Comparison of ENCODE assay signal across 9 cellular contexts in the genomic region with DNA sequence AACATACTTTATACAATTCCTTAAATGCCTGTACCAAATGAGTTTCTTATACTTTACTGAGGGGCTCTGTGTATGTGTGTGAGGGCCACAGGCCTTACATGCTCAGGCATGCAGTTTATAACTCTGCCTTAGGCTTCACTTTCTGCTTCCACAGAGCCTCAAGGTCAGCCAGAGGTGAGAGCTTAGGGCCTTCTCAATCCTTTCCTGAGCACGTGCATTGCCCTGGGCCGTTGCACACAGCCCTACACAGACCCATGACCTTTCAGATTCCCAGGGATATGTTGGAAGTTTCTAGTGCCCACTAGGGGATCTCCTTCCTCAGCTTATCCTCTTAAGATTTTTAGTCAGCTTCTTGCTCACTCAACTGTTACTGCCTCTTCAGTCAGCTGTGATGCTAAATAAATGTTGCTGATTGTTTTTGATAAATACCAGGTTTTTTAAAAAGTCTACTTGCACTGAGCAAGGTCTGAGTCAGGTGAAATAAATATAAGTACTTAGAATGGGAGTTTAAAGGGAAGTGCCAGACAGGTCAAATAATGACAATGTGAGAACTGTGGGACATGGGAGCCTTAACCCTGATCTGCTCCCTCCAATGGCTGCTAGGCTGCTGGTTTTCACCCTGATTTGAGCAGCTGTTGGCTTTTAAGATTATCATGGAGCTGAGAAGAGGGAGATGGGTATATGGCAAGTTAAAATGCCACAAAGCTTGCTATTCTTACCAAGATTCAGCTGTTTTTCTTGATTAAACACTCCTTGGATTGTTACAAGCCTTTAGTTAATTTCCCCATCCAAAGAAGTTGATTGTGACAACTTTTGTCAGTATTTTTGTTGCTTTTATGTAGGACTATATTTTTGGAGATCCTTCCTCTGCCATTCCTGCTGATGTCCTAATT.
DNase-seq lines count a peak whose midpoint lies in the region; ATAC-seq and TF ChIP-seq lines count a peak whose summit lies in the region.
"Had no signal": no experiment of that assay in that cellular context is flagged by ENCODE, and none has a peak within 500 bp of the region (broad histone marks: within the 10 kb centered on the region; RNA-seq: fewer than 3 reads in every experiment).

No MANE protein-coding gene starts in this region.

- intact Hi-C loops in dorsolateral prefrontal cortex (cut with DNase I), result no loop called here

- no peak overlapping the region for H3K4me2 ChIP-seq in hepatocyte

- no peaks in the 10 kb centered on the region for H3K27me3 Mint-ChIP-seq in type B pancreatic cell
- H3K27me3 Mint-ChIP-seq: activated CD4-positive, alpha-beta memory T cell treated with anti-CD3 and anti-CD28 coated beads, Interleukin-2, amount 10 ng/mL, durations not matched to agents 7 days and 5 days had no signal

- H3K4me1 Mint-ChIP-seq in type B pancreatic cell (ENCODE audit: unreplicated experiment), result no peaks in the 10 kb centered on the region
- H3K4me1 Mint-ChIP-seq: naive thymus-derived CD4-positive, alpha-beta T cell had no signal

- no peaks in the 10 kb centered on the region for H3K36me3 ChIP-seq in hepatocyte (replicated peaks; ENCODE audit: insufficient read depth, low read depth)

- 6% methylated on average over 2 of the region's 2 CpGs for WGBS in hepatocyte (ENCODE audit: low lambda C conversion rate, missing lambda C conversion rate)

- peak; percentile 48 for ATAC-seq in HG02759 (IDR thresholded peaks at IDR 0.05; ENCODE audit: unreplicated experiment)
- ATAC-seq: naive thymus-derived CD4-positive, alpha-beta T cell had no signal

- no peaks in the 10 kb centered on the region for H3K27me3 ChIP-seq in hepatocyte
- no peaks in the 10 kb centered on the region for H3K27me3 ChIP-seq in dorsolateral prefrontal cortex

- H3K9me2 ChIP-seq in hepatocyte (replicated peaks; ENCODE audit: insufficient read depth), result no peaks in the 10 kb centered on the region

- H2AFZ ChIP-seq in hepatocyte, result no peak overlapping the region

- peaks cover 5% of the 10 kb centered on the region for H3K36me3 Mint-ChIP-seq in type B pancreatic cell
- H3K36me3 Mint-ChIP-seq: naive thymus-derived CD4-positive, alpha-beta T cell had no signal

- no peak overlapping the region for H3K27ac Mint-ChIP-seq in type B pancreatic cell
- H3K27ac Mint-ChIP-seq: activated CD4-positive, alpha-beta memory T cell treated with anti-CD3 and anti-CD28 coated beads, Interleukin-2, amount 10 ng/mL, durations not matched to agents 7 days and 5 days; naive thymus-derived CD4-positive, alpha-beta T cell had no signal

- no peaks in the 10 kb centered on the region for H3K4me1 ChIP-seq in hepatocyte (ENCODE audit: insufficient read depth)

- H3K79me2 ChIP-seq in hepatocyte, result no peaks in the 10 kb centered on the region

- H4K20me1 ChIP-seq in hepatocyte (ENCODE audit: insufficient read depth, poor library complexity, severe bottlenecking), result no peaks in the 10 kb centered on the region

- no peaks in the 10 kb centered on the region for H3K9me3 Mint-ChIP-seq in type B pancreatic cell
- H3K9me3 Mint-ChIP-seq: activated CD4-positive, alpha-beta memory T cell treated with anti-CD3 and anti-CD28 coated beads, Interleukin-2, amount 10 ng/mL, durations not matched to agents 7 days and 5 days; naive thymus-derived CD4-positive, alpha-beta T cell had no signal

- no peaks in the 10 kb centered on the region for H3K9me3 ChIP-seq in hepatocyte (ENCODE audit: low read depth)

- peak; percentile 26 for TF ChIP-seq CTCF in hepatocyte (IDR thresholded peaks at IDR 0.05; ENCODE audit: poor library complexity)
- peak; percentile 39 for TF ChIP-seq CTCF in type B pancreatic cell (conservative IDR thresholded peaks at IDR 0.05)
- no peak for TF ChIP-seq CTCF in dorsolateral prefrontal cortex (IDR thresholded peaks at IDR 0.05 in 54 of 56, conservative IDR thresholded peaks at IDR 0.05 in 2 of 56; ENCODE audit: low read depth in 1 of 56, partially characterized antibody in 56 of 56)

- H3K27ac ChIP-seq in hepatocyte (peak overlapping the region; percentile 4), dorsolateral prefrontal cortex (peak overlapping the region in 9 of 59 donors; percentile 1 to 45 (median 23))

- DNase-seq in amniotic epithelial cell (ENCODE audit: low read depth) (peak; percentile 57), hepatocyte (ENCODE audit: low spot score) (peak; percentile 42), type B pancreatic cell (ENCODE audit: extremely low spot score, unreplicated experiment) (no peak), dorsolateral prefrontal cortex (no peak), T-helper 1 cell (no peak), NCI-H1930 (lab: John Stamatoyannopoulos, UW) (no peak)
- DNase-seq: activated CD4-positive, alpha-beta memory T cell treated with anti-CD3 and anti-CD28 coated beads, Interleukin-2, amount 10 ng/mL, durations not matched to agents 7 days and 5 days; naive thymus-derived CD4-positive, alpha-beta T cell had no signal

- H3K4me3 ChIP-seq in hepatocyte (no peak overlapping the region), dorsolateral prefrontal cortex (no peak overlapping the region)

- H3K4me3 Mint-ChIP-seq in type B pancreatic cell, result no peak overlapping the region
- H3K4me3 Mint-ChIP-seq: activated CD4-positive, alpha-beta memory T cell treated with anti-CD3 and anti-CD28 coated beads, Interleukin-2, amount 10 ng/mL, durations not matched to agents 7 days and 5 days; naive thymus-derived CD4-positive, alpha-beta T cell had no signal

Comparison
In these comparisons a context has a peak if more than half of its experiments do, and no peak if none do; other contexts are left out.
1. DNase-seq: peak in amniotic epithelial cell (single experiment) and hepatocyte (single experiment); none in type B pancreatic cell (single experiment), dorsolateral prefrontal cortex (0 of 10), T-helper 1 cell (0 of 5) and NCI-H1930 (0 of 2).
2. CTCF ChIP-seq: peak in hepatocyte (single experiment) and type B pancreatic cell (single experiment); none in dorsolateral prefrontal cortex (0 of 56).